18 cellular contexts compared by ENCODE assay signal in the genomic region with DNA sequence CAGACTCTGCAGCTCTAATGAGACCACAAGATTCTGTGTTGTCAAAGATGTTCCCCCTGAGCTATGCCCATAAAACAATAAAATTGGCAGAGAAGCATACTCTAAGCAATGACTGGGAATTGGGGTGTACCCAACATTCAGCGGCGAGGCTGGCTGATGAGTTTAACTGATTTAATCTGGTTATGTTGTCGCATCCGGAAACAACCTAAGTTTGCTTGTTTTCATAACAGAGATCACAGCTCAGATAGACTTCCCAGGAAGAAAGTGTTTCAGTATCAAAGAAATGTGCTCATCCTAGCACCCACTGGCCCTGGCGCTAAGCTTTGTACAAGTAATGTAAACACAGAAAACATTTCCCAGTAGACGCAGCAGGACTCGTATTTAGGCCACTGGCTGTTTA. TPM values are rescaled to one million over a fixed set of nuclear protein-coding genes. Genes with fewer than 3 reads are reported as not detected.
DNase-seq lines count a peak whose midpoint lies in the region; ATAC-seq and TF ChIP-seq lines count a peak whose summit lies in the region.
"Had no signal": no experiment of that assay in that cellular context is flagged by ENCODE, and none has a peak within 500 bp of the region (broad histone marks: within the 10 kb centered on the region; RNA-seq: fewer than 3 reads in every experiment).

No MANE protein-coding gene starts in this region.

- no peak for TF ChIP-seq CTCF in osteocyte (IDR thresholded peaks at IDR 0.05)
- TF ChIP-seq CTCF in WTC11 (IDR thresholded peaks at IDR 0.05), result no peak

- ATAC-seq in WTC11, result no peak
- ATAC-seq: K562 had no signal

- no peaks in the 10 kb centered on the region for H3K36me3 Mint-ChIP-seq in T-helper 2 cell treated with Interferon-gamma antibody and Interleukin-4, amounts not matched to agents 5 μg/mL and 100 μg/mL, for 36 hours (ENCODE audit: low read depth)
- H3K36me3 Mint-ChIP-seq in osteocyte (ENCODE audit: unreplicated experiment) (peaks cover 16% of the 10 kb centered on the region), WTC11 (no peaks in the 10 kb centered on the region)

- peaks cover 16% of the 10 kb centered on the region for H3K4me1 Mint-ChIP-seq in T-helper 2 cell treated with Interferon-gamma antibody and Interleukin-4, amounts not matched to agents 5 μg/mL and 100 μg/mL, for 36 hours (ENCODE audit: low read depth)
- H3K4me1 Mint-ChIP-seq in osteocyte (ENCODE audit: unreplicated experiment), result peaks cover 85% of the 10 kb centered on the region
- peaks cover 23% of the 10 kb centered on the region for H3K4me1 Mint-ChIP-seq in WTC11

- CTCF ChIA-PET in WTC11 (lab: Charles Lee), result interaction anchor here (1.3 kb wide), 1 partner anchor 383 kb away, joined by 3 read pairs; no protein-coding TSS in a partner anchor

- peak overlapping the region; percentile 71 for H3K27ac Mint-ChIP-seq in T-helper 2 cell treated with Interferon-gamma antibody and Interleukin-4, amounts not matched to agents 5 μg/mL and 100 μg/mL, for 36 hours
- H3K27ac Mint-ChIP-seq in osteocyte (ENCODE audit: unreplicated experiment), result peak overlapping the region; percentile 7
- H3K27ac Mint-ChIP-seq in WTC11, result no peak overlapping the region

- no peak overlapping the region for H3K4me3 Mint-ChIP-seq in T-helper 2 cell treated with Interferon-gamma antibody and Interleukin-4, amounts not matched to agents 5 μg/mL and 100 μg/mL, for 36 hours
- no peak overlapping the region for H3K4me3 Mint-ChIP-seq in osteocyte (ENCODE audit: unreplicated experiment)
- no peak overlapping the region for H3K4me3 Mint-ChIP-seq in WTC11

- DNase-seq in DMS153 (lab: John Stamatoyannopoulos, UW), result peak; percentile 9
- no peak for DNase-seq in DMS153 treated with DMSO at 0.1 percent for 48 hours (lab: John Stamatoyannopoulos, UW; ENCODE audit: unreplicated experiment)
- peak; percentile 17 for DNase-seq in ELR (ENCODE audit: low read depth)
- DNase-seq in T-helper 2 cell treated with Interferon-gamma antibody and Interleukin-4, amounts not matched to agents 5 μg/mL and 100 μg/mL, for 36 hours (ENCODE audit: low spot score), result peak; percentile 8
- DNase-seq in osteocyte (ENCODE audit: extremely low spot score, unreplicated experiment), result no peak
- no peak for DNase-seq in WTC11 (ENCODE audit: low spot score)
- DNase-seq in DMS 273 (lab: John Stamatoyannopoulos, UW; ENCODE audit: unreplicated experiment), result no peak
- no peak for DNase-seq in activated CD4-positive, alpha-beta T cell treated with anti-CD3 and anti-CD28 coated beads for 4 hours
- DNase-seq: DMS 273 treated with DMSO at 0.1 percent for 48 hours, HCEC 1CT, NCI-H1436, NCI-H2029, NCI-H2171, NCI-H446, NCI-H748 treated with DMSO at 0.1 percent for 48 hours, PC-3, T-helper 1 cell had no signal

- H3K27me3 Mint-ChIP-seq in T-helper 2 cell treated with Interferon-gamma antibody and Interleukin-4, amounts not matched to agents 5 μg/mL and 100 μg/mL, for 36 hours (ENCODE audit: low read depth), result peaks cover 7% of the 10 kb centered on the region
- H3K27me3 Mint-ChIP-seq in osteocyte (ENCODE audit: unreplicated experiment) (no peaks in the 10 kb centered on the region), WTC11 (ENCODE audit: low read depth) (no peaks in the 10 kb centered on the region)

- H3K9me3 Mint-ChIP-seq in T-helper 2 cell treated with Interferon-gamma antibody and Interleukin-4, amounts not matched to agents 5 μg/mL and 100 μg/mL, for 36 hours, result no peaks in the 10 kb centered on the region
- H3K9me3 Mint-ChIP-seq in osteocyte (ENCODE audit: unreplicated experiment), result no peaks in the 10 kb centered on the region
- no peaks in the 10 kb centered on the region for H3K9me3 Mint-ChIP-seq in WTC11

- POLR2A ChIA-PET in WTC11 (lab: Charles Lee), result no interaction called here

TF ChIP-seq in WTC11, 78 proteins besides CTCF, POLR2A, EP300 and RAD21:
- TF ChIP-seq, protein P1, sequence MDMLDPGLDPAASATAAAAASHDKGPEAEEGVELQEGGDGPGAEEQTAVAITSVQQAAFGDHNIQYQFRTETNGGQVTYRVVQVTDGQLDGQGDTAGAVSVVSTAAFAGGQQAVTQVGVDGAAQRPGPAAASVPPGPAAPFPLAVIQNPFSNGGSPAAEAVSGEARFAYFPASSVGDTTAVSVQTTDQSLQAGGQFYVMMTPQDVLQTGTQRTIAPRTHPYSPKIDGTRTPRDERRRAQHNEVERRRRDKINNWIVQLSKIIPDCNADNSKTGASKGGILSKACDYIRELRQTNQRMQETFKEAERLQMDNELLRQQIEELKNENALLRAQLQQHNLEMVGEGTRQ (CRISPR knock-in tag; IDR thresholded peaks at IDR 0.05), result no peak
- TF ChIP-seq NR3C1 (CRISPR knock-in tag; conservative IDR thresholded peaks at IDR 0.05; ENCODE audit: low read depth), result no peak
- TF ChIP-seq RELA (CRISPR knock-in tag; IDR thresholded peaks at IDR 0.05; ENCODE audit: borderline replicate concordance), result no peak
- no peak for TF ChIP-seq OVOL2 (CRISPR knock-in tag; IDR thresholded peaks at IDR 0.05; ENCODE audit: borderline replicate concordance)
- no peak for TF ChIP-seq CREB1 (CRISPR knock-in tag; IDR thresholded peaks at IDR 0.05)
- no peak for TF ChIP-seq JUN (CRISPR knock-in tag; IDR thresholded peaks at IDR 0.05)
- no peak for TF ChIP-seq PRRX2 (CRISPR knock-in tag; IDR thresholded peaks at IDR 0.05)
- TF ChIP-seq NR2C2 (CRISPR knock-in tag; IDR thresholded peaks at IDR 0.05), result no peak
- no peak for TF ChIP-seq SP1 (CRISPR knock-in tag; conservative IDR thresholded peaks at IDR 0.05)
- TF ChIP-seq SOX15 (CRISPR knock-in tag; IDR thresholded peaks at IDR 0.05), result no peak
- TF ChIP-seq, protein P2, sequence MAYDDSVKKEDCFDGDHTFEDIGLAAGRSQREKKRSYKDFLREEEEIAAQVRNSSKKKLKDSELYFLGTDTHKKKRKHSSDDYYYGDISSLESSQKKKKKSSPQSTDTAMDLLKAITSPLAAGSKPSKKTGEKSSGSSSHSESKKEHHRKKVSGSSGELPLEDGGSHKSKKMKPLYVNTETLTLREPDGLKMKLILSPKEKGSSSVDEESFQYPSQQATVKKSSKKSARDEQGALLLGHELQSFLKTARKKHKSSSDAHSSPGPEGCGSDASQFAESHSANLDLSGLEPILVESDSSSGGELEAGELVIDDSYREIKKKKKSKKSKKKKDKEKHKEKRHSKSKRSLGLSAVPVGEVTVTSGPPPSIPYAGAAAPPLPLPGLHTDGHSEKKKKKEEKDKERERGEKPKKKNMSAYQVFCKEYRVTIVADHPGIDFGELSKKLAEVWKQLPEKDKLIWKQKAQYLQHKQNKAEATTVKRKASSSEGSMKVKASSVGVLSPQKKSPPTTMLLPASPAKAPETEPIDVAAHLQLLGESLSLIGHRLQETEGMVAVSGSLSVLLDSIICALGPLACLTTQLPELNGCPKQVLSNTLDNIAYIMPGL (CRISPR knock-in tag; IDR thresholded peaks at IDR 0.05), result no peak
- TF ChIP-seq, protein P3, sequence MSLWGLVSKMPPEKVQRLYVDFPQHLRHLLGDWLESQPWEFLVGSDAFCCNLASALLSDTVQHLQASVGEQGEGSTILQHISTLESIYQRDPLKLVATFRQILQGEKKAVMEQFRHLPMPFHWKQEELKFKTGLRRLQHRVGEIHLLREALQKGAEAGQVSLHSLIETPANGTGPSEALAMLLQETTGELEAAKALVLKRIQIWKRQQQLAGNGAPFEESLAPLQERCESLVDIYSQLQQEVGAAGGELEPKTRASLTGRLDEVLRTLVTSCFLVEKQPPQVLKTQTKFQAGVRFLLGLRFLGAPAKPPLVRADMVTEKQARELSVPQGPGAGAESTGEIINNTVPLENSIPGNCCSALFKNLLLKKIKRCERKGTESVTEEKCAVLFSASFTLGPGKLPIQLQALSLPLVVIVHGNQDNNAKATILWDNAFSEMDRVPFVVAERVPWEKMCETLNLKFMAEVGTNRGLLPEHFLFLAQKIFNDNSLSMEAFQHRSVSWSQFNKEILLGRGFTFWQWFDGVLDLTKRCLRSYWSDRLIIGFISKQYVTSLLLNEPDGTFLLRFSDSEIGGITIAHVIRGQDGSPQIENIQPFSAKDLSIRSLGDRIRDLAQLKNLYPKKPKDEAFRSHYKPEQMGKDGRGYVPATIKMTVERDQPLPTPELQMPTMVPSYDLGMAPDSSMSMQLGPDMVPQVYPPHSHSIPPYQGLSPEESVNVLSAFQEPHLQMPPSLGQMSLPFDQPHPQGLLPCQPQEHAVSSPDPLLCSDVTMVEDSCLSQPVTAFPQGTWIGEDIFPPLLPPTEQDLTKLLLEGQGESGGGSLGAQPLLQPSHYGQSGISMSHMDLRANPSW (CRISPR knock-in tag; conservative IDR thresholded peaks at IDR 0.05; ENCODE audit: low read depth), result no peak
- no peak for TF ChIP-seq ZMAT4 (CRISPR knock-in tag; IDR thresholded peaks at IDR 0.05)
- no peak for TF ChIP-seq TEAD1 (CRISPR knock-in tag; IDR thresholded peaks at IDR 0.05)
- TF ChIP-seq E2F1 (CRISPR knock-in tag; IDR thresholded peaks at IDR 0.05), result no peak
- no peak for TF ChIP-seq ZBTB21 (CRISPR knock-in tag; IDR thresholded peaks at IDR 0.05; ENCODE audit: borderline replicate concordance)
- TF ChIP-seq NFE2L1 (CRISPR knock-in tag; IDR thresholded peaks at IDR 0.05), result no peak

RNA-seq across cellular contexts. Expression of gene SEMA5A, which starts 7.4 kb away (rescaled TPM):
- total RNA-seq in osteocyte (181 and 189 TPM in 2 replicates), WTC11 (2021) (9.3 to 14.3 TPM (median 11.8 TPM) in 3 replicates)

Comparison
In these comparisons a context has a peak if more than half of its experiments do, and no peak if none do; other contexts are left out.
1. DNase-seq: peak in DMS153 (single experiment), ELR (single experiment) and T-helper 2 cell treated with Interferon-gamma antibody and Interleukin-4, amounts not matched to agents 5 μg/mL and 100 μg/mL, for 36 hours (single experiment); none in DMS153 treated with DMSO at 0.1 percent for 48 hours (single experiment), osteocyte (single experiment), WTC11 (single experiment), DMS 273 (single experiment) and activated CD4-positive, alpha-beta T cell treated with anti-CD3 and anti-CD28 coated beads for 4 hours (0 of 2).
2. RNA of gene SEMA5A, which starts 7.4 kb away (total RNA-seq): 181 to 189 TPM in osteocyte; 9.3 to 14.3 TPM in WTC11; every median in the first group is over 10 times any median in the second.